15 cellular contexts compared by ENCODE assay signal in genomic region chr7:24910551-24911212, GRCh38.
DNase-seq lines count a peak whose midpoint lies in the region; ATAC-seq and TF ChIP-seq lines count a peak whose summit lies in the region.
"Had no signal": no experiment of that assay in that cellular context is flagged by ENCODE, and none has a peak within 500 bp of the region (broad histone marks: within the 10 kb centered on the region; RNA-seq: fewer than 3 reads in every experiment).

No MANE protein-coding gene starts in this region.

- H3K4me3 ChIP-seq in NB4 (ENCODE audit: low read depth, low read length) (no peak overlapping the region), dorsolateral prefrontal cortex (no peak overlapping the region)
- H3K4me3 ChIP-seq: colonic mucosa, SJSA1 had no signal

- H3K27ac ChIP-seq in dorsolateral prefrontal cortex = peak overlapping the region in 3 of 59 donors; percentile 3 to 37 (median 13)
- H3K27ac ChIP-seq: colonic mucosa, SJSA1 had no signal

- intact Hi-C loops in dorsolateral prefrontal cortex (cut with DNase I) = no loop called here

- no peaks in the 10 kb centered on the region for H3K27me3 ChIP-seq in dorsolateral prefrontal cortex
- H3K27me3 ChIP-seq: colonic mucosa, SJSA1 had no signal

- H3K9me3 Mint-ChIP-seq in activated T-cell treated with anti-CD3 and anti-CD28 coated beads, Interleukin-2, amount 50 U/mL, for 4 hours = peaks cover 3% of the 10 kb centered on the region
- H3K9me3 Mint-ChIP-seq in activated naive CD8-positive, alpha-beta T cell (ENCODE audit: low read depth) = no peaks in the 10 kb centered on the region
- no peaks in the 10 kb centered on the region for H3K9me3 Mint-ChIP-seq in stimulated activated effector memory CD8-positive, alpha-beta T cell treated with anti-CD3 and anti-CD28 coated beads, Interleukin-12 subunit alpha, Interleukin-12 subunit beta, amount 100 ng/mL, for 72 hours

- TF ChIP-seq CTCF in NB4 (IDR thresholded peaks at IDR 0.05; ENCODE audit: low read depth, low read length) (no peak), dorsolateral prefrontal cortex (IDR thresholded peaks at IDR 0.05 in 54 of 56, conservative IDR thresholded peaks at IDR 0.05 in 2 of 56; ENCODE audit: low read depth in 1 of 56, partially characterized antibody in 56 of 56) (no peak)

- H3K27me3 Mint-ChIP-seq in activated T-cell treated with anti-CD3 and anti-CD28 coated beads, Interleukin-2, amount 50 U/mL, for 4 hours (ENCODE audit: low read depth) = no peaks in the 10 kb centered on the region
- no peaks in the 10 kb centered on the region for H3K27me3 Mint-ChIP-seq in activated naive CD8-positive, alpha-beta T cell

- no peak for TF ChIP-seq POLR2A in NB4 (IDR thresholded peaks at IDR 0.05; ENCODE audit: extremely low read depth, insufficient read length)

- peaks cover 20% of the 10 kb centered on the region for H3K36me3 Mint-ChIP-seq in activated T-cell treated with anti-CD3 and anti-CD28 coated beads, Interleukin-2, amount 50 U/mL, for 4 hours (ENCODE audit: insufficient read depth)
- H3K36me3 Mint-ChIP-seq in activated naive CD8-positive, alpha-beta T cell = peaks cover 9% of the 10 kb centered on the region
- peaks cover 15% of the 10 kb centered on the region for H3K36me3 Mint-ChIP-seq in stimulated activated effector memory CD8-positive, alpha-beta T cell treated with anti-CD3 and anti-CD28 coated beads, Interleukin-12 subunit alpha, Interleukin-12 subunit beta, amount 100 ng/mL, for 72 hours

- H3K4me3 Mint-ChIP-seq in activated T-cell treated with anti-CD3 and anti-CD28 coated beads, Interleukin-2, amount 50 U/mL, for 4 hours = peak overlapping the region; percentile 71
- H3K4me3 Mint-ChIP-seq in activated naive CD8-positive, alpha-beta T cell = peak overlapping the region; percentile 74
- H3K4me3 Mint-ChIP-seq in stimulated activated effector memory CD8-positive, alpha-beta T cell treated with anti-CD3 and anti-CD28 coated beads, Interleukin-12 subunit alpha, Interleukin-12 subunit beta, amount 100 ng/mL, for 72 hours = peak overlapping the region; percentile 70

- peaks cover 12% of the 10 kb centered on the region for H3K4me1 Mint-ChIP-seq in activated T-cell treated with anti-CD3 and anti-CD28 coated beads, Interleukin-2, amount 50 U/mL, for 4 hours (ENCODE audit: low read depth)
- H3K4me1 Mint-ChIP-seq in activated naive CD8-positive, alpha-beta T cell (ENCODE audit: low read depth) = peaks cover 57% of the 10 kb centered on the region
- H3K4me1 Mint-ChIP-seq in stimulated activated effector memory CD8-positive, alpha-beta T cell treated with anti-CD3 and anti-CD28 coated beads, Interleukin-12 subunit alpha, Interleukin-12 subunit beta, amount 100 ng/mL, for 72 hours = peaks cover 59% of the 10 kb centered on the region

- DNase-seq in activated T-cell treated with anti-CD3 and anti-CD28 coated beads, Interleukin-2, amount 50 U/mL, for 4 hours = no peak
- DNase-seq in activated T-cell treated with anti-CD3 and anti-CD28 coated beads for 4 hours (no peak), NB4 (ENCODE audit: low read depth) (peak; percentile 60), dorsolateral prefrontal cortex (no peak), NCI-H2227 (lab: John Stamatoyannopoulos, UW; ENCODE audit: unreplicated experiment) (no peak)
- DNase-seq in stimulated activated effector memory CD8-positive, alpha-beta T cell treated with anti-CD3 and anti-CD28 coated beads, Interleukin-12 subunit alpha, Interleukin-12 subunit beta, amount 100 ng/mL, for 72 hours (ENCODE audit: low spot score in 2 of 2) = peak in 1 of 2 donors; percentile 55
- DNase-seq: activated CD4-positive, CD25-positive, alpha-beta regulatory T cell treated with anti-CD3 and anti-CD28 coated beads, Interleukin-2, amount 50 U/mL, for 72 hours; colonic mucosa; EL; H7; midbrain; NCI-H1436 treated with DMSO at 0.1 percent for 48 hours had no signal

- ATAC-seq in activated T-cell treated with anti-CD3 and anti-CD28 coated beads, Interleukin-2, amount 50 U/mL, for 4 hours = no peak
- ATAC-seq in stimulated activated effector memory CD8-positive, alpha-beta T cell treated with anti-CD3 and anti-CD28 coated beads, Interleukin-12 subunit alpha, Interleukin-12 subunit beta, amount 100 ng/mL, for 72 hours = no peak
- no peak for ATAC-seq in HG03159 (IDR thresholded peaks at IDR 0.05; ENCODE audit: unreplicated experiment)

- peak overlapping the region; percentile 93 for H3K27ac Mint-ChIP-seq in activated naive CD8-positive, alpha-beta T cell
- H3K27ac Mint-ChIP-seq in stimulated activated effector memory CD8-positive, alpha-beta T cell treated with anti-CD3 and anti-CD28 coated beads, Interleukin-12 subunit alpha, Interleukin-12 subunit beta, amount 100 ng/mL, for 72 hours = peak overlapping the region; percentile 92
